Comparison of ENCODE assay signal across 14 cellular contexts in the genomic region with DNA sequence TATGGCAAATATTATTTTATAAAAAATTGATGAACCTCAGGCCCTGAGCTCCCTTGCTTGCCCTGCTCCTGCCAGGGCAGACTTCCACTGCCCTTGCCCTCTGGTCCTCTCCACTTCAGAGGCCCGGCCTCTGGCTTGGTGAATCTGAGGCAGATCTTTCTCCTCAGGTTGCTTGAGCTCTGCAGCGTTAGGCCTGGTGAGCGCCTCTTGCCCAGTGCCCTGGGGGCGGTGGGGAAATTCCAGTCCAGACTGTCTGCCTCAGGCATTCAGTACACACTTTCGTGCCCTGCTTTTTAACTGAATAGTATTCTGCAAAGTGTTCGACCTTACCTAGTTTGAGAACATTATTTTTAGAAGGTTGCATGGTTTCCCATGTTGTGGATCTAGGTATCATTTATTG.
"Had no signal": no experiment of that assay in that cellular context is flagged by ENCODE, and none has a peak within 500 bp of the region (broad histone marks: within the 10 kb centered on the region; RNA-seq: fewer than 3 reads in every experiment).

No MANE protein-coding gene starts in this region.

- H3K9me3 Mint-ChIP-seq: nephron had no signal

- H3K9me3 ChIP-seq: left lung, prostate gland, spleen, uterus had no signal

- H3K4me3 Mint-ChIP-seq: nephron had no signal

- H3K27me3 ChIP-seq: cardiac muscle cell, left lung, spleen, uterus had no signal

- ATAC-seq: activated naive CD4-positive, alpha-beta T cell treated with anti-CD3 and anti-CD28 coated beads, Interleukin-2, amount 50 U/mL, for 72 hours; foreskin keratinocyte; left lung; sciatic nerve had no signal

- H3K27ac ChIP-seq: cardiac muscle cell, foreskin keratinocyte, left lung, prostate gland, spleen, uterus had no signal

- H3K36me3 ChIP-seq: cardiac muscle cell, left lung, prostate gland, uterus had no signal

- H3K4me3 ChIP-seq: cardiac muscle cell, left lung, prostate gland, spleen, uterus had no signal

- H3K4me1 ChIP-seq: foreskin keratinocyte, left lung, prostate gland, spleen, uterus had no signal

- H3K27ac Mint-ChIP-seq: nephron had no signal

- DNase-seq: activated CD4-positive, CD25-positive, alpha-beta regulatory T cell treated with anti-CD3 and anti-CD28 coated beads, Interleukin-2, amount 50 U/mL, for 72 hours; activated T-cell treated with anti-CD3 and anti-CD28 coated beads, Interleukin-2, amount 50 U/mL, for 1 hour; head of caudate nucleus; left lung; occipital lobe; spleen; stimulated activated CD8-positive, alpha-beta memory T cell treated with anti-CD3 and anti-CD28 coated beads, Interleukin-4, amount 100 ng/mL, for 48 hours; uterus had no signal
